19 cellular contexts compared by ENCODE assay signal in the genomic region with DNA sequence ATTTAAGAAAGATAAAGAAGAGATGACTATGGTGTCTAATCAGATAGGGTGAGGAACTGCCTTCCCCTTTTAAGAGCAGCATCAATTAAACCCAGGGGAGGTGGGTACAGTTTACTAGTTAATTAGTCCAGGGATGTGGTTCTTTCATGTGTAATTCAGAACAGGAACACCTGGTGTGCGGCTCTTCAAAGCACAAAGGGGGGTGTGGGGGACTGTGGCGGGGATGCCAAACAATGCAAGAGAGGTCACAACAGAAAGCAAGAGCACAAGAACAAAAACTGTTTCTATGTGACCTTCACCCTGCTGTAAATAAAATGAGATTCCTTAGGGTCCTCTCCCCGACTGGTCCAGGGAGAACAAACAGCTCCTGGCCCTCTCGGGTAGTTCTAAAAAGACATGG.
DNase-seq lines count a peak whose midpoint lies in the region; ATAC-seq, FAIRE-seq and TF ChIP-seq lines count a peak whose summit lies in the region.
"Had no signal": no experiment of that assay in that cellular context is flagged by ENCODE, and none has a peak within 500 bp of the region (broad histone marks: within the 10 kb centered on the region; RNA-seq: fewer than 3 reads in every experiment).

No MANE protein-coding gene starts in this region.

- in situ Hi-C loops in ACHN (cut with HindIII; ENCODE audit: low pct_ligation_motif_present, low pct_unique_long_range_greater_than_20kb, low sequenced_read_pairs) = no loop called here

- DNase-seq in NCI-H1105 (lab: John Stamatoyannopoulos, UW) = peak; percentile 62
- peak; percentile 51 for DNase-seq in NCI-H774 (lab: John Stamatoyannopoulos, UW)
- peak; percentile 88 for DNase-seq in islet precursor cell
- no peak for DNase-seq in HK-2 (ENCODE audit: unreplicated experiment)
- DNase-seq in GM12892 (ENCODE audit: insufficient read length) = no peak
- no peak for DNase-seq in ACHN
- DNase-seq: activated B cell treated with CpG ODN at 0.5 μM for 24 hours; activated effector memory CD4-positive, alpha-beta T cell treated with Interleukin-2 at 50 U/mL for 16 hours; amygdala; foreskin keratinocyte; midbrain; nucleus accumbens; RPMI8226; stimulated activated CD4-positive, alpha-beta T cell treated with anti-CD3 and anti-CD28 coated beads, Interleukin-1b, Interleukin-23, amount 100 ng/mL, for 48 hours had no signal

- no peak for FAIRE-seq in GM12892 (lab: Jason Lieb, UNC)
- FAIRE-seq: GM19239, islet of Langerhans had no signal

- ATAC-seq in GM18907 (IDR thresholded peaks at IDR 0.05; ENCODE audit: unreplicated experiment) (peak; percentile 62), HG02938 (IDR thresholded peaks at IDR 0.05; ENCODE audit: unreplicated experiment) (no peak)
- ATAC-seq: foreskin keratinocyte, sciatic nerve had no signal

- TF ChIP-seq POLR2A in GM12892 (IDR thresholded peaks at IDR 0.05; ENCODE audit: low read depth, low read length) = no peak

Comparison
In these comparisons a context has a peak if more than half of its experiments do, and no peak if none do; other contexts are left out.
1. DNase-seq: peak in NCI-H1105 (single experiment), NCI-H774 (single experiment) and islet precursor cell (single experiment); none in HK-2 (single experiment), GM12892 (single experiment) and ACHN (single experiment).